8 cellular contexts compared by ENCODE assay signal in the genomic region with DNA sequence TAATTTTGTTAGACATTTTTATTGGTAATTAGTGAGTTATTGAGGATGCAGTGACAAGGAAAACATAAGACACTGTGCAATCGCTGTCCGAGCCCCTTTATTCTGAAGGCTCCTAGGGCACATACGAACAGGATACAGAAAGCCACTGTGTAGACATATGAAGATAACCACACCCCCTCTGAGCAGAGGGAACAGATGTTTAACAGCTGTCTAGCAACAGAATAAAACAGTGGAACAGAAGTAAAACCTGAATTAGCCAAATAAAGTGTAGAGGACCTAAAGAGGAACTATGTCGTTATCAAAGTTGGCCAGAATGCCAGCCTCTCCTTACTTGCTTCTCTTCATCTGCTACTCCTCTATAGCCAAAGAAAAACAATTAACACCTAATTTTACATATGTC. TPM values are rescaled to one million over a fixed set of nuclear protein-coding genes. Genes with fewer than 3 reads are reported as not detected.
DNase-seq lines count a peak whose midpoint lies in the region; ATAC-seq and TF ChIP-seq lines count a peak whose summit lies in the region.

No MANE protein-coding gene starts in this region.

- H3K27ac ChIP-seq in right cardiac atrium (ENCODE audit: low read length) (peak overlapping the region; percentile 70), aorta (ENCODE audit: low read depth in 1 of 2, low read length in 2 of 2) (no peak overlapping the region)

- peak; percentile 68 to 75 for ATAC-seq in right cardiac atrium
- ATAC-seq in aorta (ENCODE audit: low FRiP score): peak; percentile 53
- ATAC-seq in HG03520 (IDR thresholded peaks at IDR 0.05; ENCODE audit: unreplicated experiment): no peak

- no peaks in the 10 kb centered on the region for H3K36me3 ChIP-seq in aorta (ENCODE audit: control insufficient read depth in 1 of 2, insufficient read depth in 2 of 2, low read length in 1 of 2)

- in situ Hi-C loops in SK-MEL-5 (cut with HindIII; ENCODE audit: low pct_unique_long_range_greater_than_20kb, low sequenced_read_pairs): no loop called here

- TF ChIP-seq CTCF in GM10266 (IDR thresholded peaks at IDR 0.05; ENCODE audit: control insufficient read depth, insufficient read depth, low read depth, missing control alignments) (no peak), HFF-Myc (IDR thresholded peaks at IDR 0.05; ENCODE audit: low read depth, low read length, missing control alignments) (no peak)

- H3K4me3 ChIP-seq in HFF-Myc (replicated peaks; ENCODE audit: low read depth, low read length) (peak overlapping the region; percentile 21), right cardiac atrium (ENCODE audit: low read length) (peak overlapping the region; percentile 13), aorta (ENCODE audit: low read length in 2 of 2) (no peak overlapping the region)

- DNase-seq in GM10266 (ENCODE audit: extremely low spot score) (peak; percentile 79), HFF-Myc (ENCODE audit: extremely low read depth, low read depth) (no peak), SK-MEL-5 (ENCODE audit: low read depth, low spot score) (peak; percentile 25), right cardiac atrium (no peak), aorta (no peak), globus pallidus (ENCODE audit: low spot score) (no peak), cerebellar nuclear complex (lab: John Stamatoyannopoulos, UW) (no peak)

- H3K27me3 ChIP-seq in right cardiac atrium (ENCODE audit: control insufficient read depth, insufficient read depth) (no peaks in the 10 kb centered on the region), aorta (ENCODE audit: control insufficient read depth in 1 of 2, insufficient read depth in 2 of 2, low read length in 1 of 2) (no peaks in the 10 kb centered on the region)

- intact Hi-C loops in right cardiac atrium (cut with DNase I): loop anchor here in 1 of 4 donors (10.0 kb wide), 1 partner anchor 64 kb away; no protein-coding TSS in a partner anchor
- intact Hi-C loops in aorta (cut with DNase I): loop anchor here (5.0 to 10.0 kb wide), 2 partner anchors 33 to 54 kb away; no protein-coding TSS in a partner anchor

- WGBS in right cardiac atrium: 10% methylated on average over 4 of the region's 4 CpGs
- 9 to 11% methylated on average over 4 of the region's 4 CpGs for WGBS in aorta, 2 donors

- H3K4me1 ChIP-seq in right cardiac atrium (ENCODE audit: control insufficient read depth, insufficient read depth, low read length): peaks cover 22% of the 10 kb centered on the region
- H3K4me1 ChIP-seq in aorta (ENCODE audit: control insufficient read depth in 1 of 2, insufficient read depth in 2 of 2, low read length in 2 of 2): peaks cover 3 to 5% of the 10 kb centered on the region in 2 donors

- H3K9me3 ChIP-seq in right cardiac atrium (ENCODE audit: control insufficient read depth, low read length): no peaks in the 10 kb centered on the region
- H3K9me3 ChIP-seq in aorta (ENCODE audit: control insufficient read depth, low read length): no peaks in the 10 kb centered on the region

RNA-seq across cellular contexts. Expression of gene CYTH3, which starts 43.6 kb away (rescaled TPM):
- total RNA-seq in SK-MEL-5 (2014; rRNA removed; shearing (Covaris generic)): 70.3 and 75.0 TPM in 2 replicates
- polyA plus RNA-seq in SK-MEL-5 (2015; cell fraction: cytosol; rRNA removed): 136 and 172 TPM in 2 replicates
- polyA plus RNA-seq in SK-MEL-5 (2015; cell fraction: nucleus; rRNA removed): 255 and 306 TPM in 2 replicates
- total RNA-seq in right cardiac atrium: 10 to 100 TPM; 27.2 to 40.2 (median 32.0) TPM
- polyA plus RNA-seq in right cardiac atrium: 23.5 TPM
- total RNA-seq in aorta: 10 to 100 TPM; 60.5 to 63.7 TPM
- polyA plus RNA-seq in aorta: 10 to 100 TPM; 20.2 to 37.6 TPM

Comparison
In these comparisons a context has a peak if more than half of its experiments do, and no peak if none do; other contexts are left out.
1. DNase-seq: peak in GM10266 (single experiment) and SK-MEL-5 (single experiment); none in HFF-Myc (single experiment), right cardiac atrium (0 of 3), aorta (0 of 2), globus pallidus (single experiment) and cerebellar nuclear complex (0 of 2).
2. H3K4me3 ChIP-seq: peak in HFF-Myc (single experiment) and right cardiac atrium (single experiment); none in aorta (0 of 2).